Comparison of ENCODE assay signal across 8 cellular contexts in the genomic region with DNA sequence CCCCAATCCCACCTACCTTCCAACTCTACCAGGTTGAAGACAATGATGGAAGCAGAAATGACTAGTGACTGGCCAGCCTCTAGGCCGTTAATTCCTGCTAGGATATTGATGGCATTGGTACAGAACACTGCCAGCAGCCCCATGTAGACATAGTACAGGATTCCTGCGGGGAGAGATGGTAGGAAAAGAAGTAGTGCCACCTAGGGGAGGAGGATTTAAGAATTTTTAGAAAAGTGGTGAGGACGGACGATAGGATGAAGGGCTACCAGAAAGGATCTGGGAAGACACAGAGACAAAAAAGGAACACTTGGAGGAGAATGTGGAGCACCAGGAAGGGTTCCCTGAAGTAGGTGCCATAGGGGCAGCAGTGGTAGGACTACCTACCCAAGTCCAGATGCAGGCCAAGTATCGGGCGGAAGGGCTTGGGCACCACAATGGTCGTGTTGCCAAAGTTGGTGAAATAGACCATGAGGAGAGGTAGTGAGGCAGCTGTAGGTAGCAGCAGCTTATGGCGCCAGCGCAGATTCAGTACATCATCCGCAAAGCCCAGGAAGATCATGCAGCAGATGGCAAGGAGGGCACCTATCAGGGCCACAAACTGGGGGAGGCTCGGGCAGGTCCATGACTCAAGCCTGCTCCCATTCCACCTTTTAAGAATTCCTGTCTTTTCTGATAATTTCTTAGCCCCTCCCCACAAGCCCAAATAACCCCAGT. TPM values are rescaled to one million over a fixed set of nuclear protein-coding genes. Genes with fewer than 3 reads are reported as not detected.
A peak's percentile ranks its signal among the peaks of the same experiment; 100 is the strongest.
DNase-seq lines count a peak whose midpoint lies in the region; ATAC-seq and TF ChIP-seq lines count a peak whose summit lies in the region.

No MANE protein-coding gene starts in this region.

- peaks cover 38% of the 10 kb centered on the region for H3K36me3 Mint-ChIP-seq in activated CD4-positive, alpha-beta T cell treated with anti-CD3 and anti-CD28 coated beads for 36 hours (ENCODE audit: low read depth)
- peaks cover 32% of the 10 kb centered on the region for H3K36me3 Mint-ChIP-seq in activated T-helper 1 cell treated with anti-CD3 and anti-CD28 coated beads, Interleukin-12 subunit alpha, Interleukin-12 subunit beta, Interleukin-2, Interleukin-4 antibody, amounts not matched to agents 30 ng/mL and 10 ng/mL and 1 ng/mL, durations not matched to agents 14 hours and 24 hours and 36 hours (ENCODE audit: low read depth)

- intact Hi-C loops in activated CD4-positive, alpha-beta T cell treated with anti-CD3 and anti-CD28 coated beads for 36 hours (cut with DNase I, micrococcal nuclease): loop anchor here in 1 of 2 experiments (2.0 kb wide), 1 partner anchor 222 kb away; no protein-coding TSS in a partner anchor
- intact Hi-C loops in activated T-helper 1 cell treated with anti-CD3 and anti-CD28 coated beads, Interleukin-12 subunit alpha, Interleukin-12 subunit beta, Interleukin-2, Interleukin-4 antibody, amounts not matched to agents 30 ng/mL and 10 ng/mL and 1 ng/mL, durations not matched to agents 14 hours and 24 hours and 36 hours (cut with micrococcal nuclease): loop anchor here (5.0 kb wide), 1 partner anchor 308 kb away; the partner anchor contains the start of gene DDX6

- H3K27ac ChIP-seq in thoracic aorta: no peak overlapping the region

- H3K4me1 Mint-ChIP-seq in activated CD4-positive, alpha-beta T cell treated with anti-CD3 and anti-CD28 coated beads for 36 hours: peaks cover 48% of the 10 kb centered on the region
- peaks cover 44% of the 10 kb centered on the region for H3K4me1 Mint-ChIP-seq in activated T-helper 1 cell treated with anti-CD3 and anti-CD28 coated beads, Interleukin-12 subunit alpha, Interleukin-12 subunit beta, Interleukin-2, Interleukin-4 antibody, amounts not matched to agents 30 ng/mL and 10 ng/mL and 1 ng/mL, durations not matched to agents 14 hours and 24 hours and 36 hours (ENCODE audit: low read depth)

- DNase-seq in activated CD4-positive, alpha-beta T cell treated with anti-CD3 and anti-CD28 coated beads for 36 hours: no peak
- DNase-seq in activated CD4-positive, alpha-beta T cell treated with anti-CD3 and anti-CD28 coated beads for 48 hours: no peak
- DNase-seq in M059J (ENCODE audit: low read depth): peak; percentile 43
- no peak for DNase-seq in activated T-helper 1 cell treated with anti-CD3 and anti-CD28 coated beads, Interleukin-12 subunit alpha, Interleukin-12 subunit beta, Interleukin-2, Interleukin-4 antibody, amounts not matched to agents 30 ng/mL and 10 ng/mL and 1 ng/mL, durations not matched to agents 14 hours and 24 hours and 36 hours (ENCODE audit: low spot score)
- DNase-seq in iPS-NIHi7 (ENCODE audit: extremely low spot score): peak; percentile 26
- DNase-seq in thoracic aorta (ENCODE audit: low spot score): no peak
- DNase-seq in activated effector memory CD4-positive, alpha-beta T cell treated with anti-CD3 and anti-CD28 coated beads, Interleukin-2, amount 50 U/mL, for 16 hours: no peak

- H3K9me3 ChIP-seq in thoracic aorta: no peaks in the 10 kb centered on the region

- H3K27me3 Mint-ChIP-seq in activated CD4-positive, alpha-beta T cell treated with anti-CD3 and anti-CD28 coated beads for 36 hours: no peaks in the 10 kb centered on the region
- peaks cover 2% of the 10 kb centered on the region for H3K27me3 Mint-ChIP-seq in activated T-helper 1 cell treated with anti-CD3 and anti-CD28 coated beads, Interleukin-12 subunit alpha, Interleukin-12 subunit beta, Interleukin-2, Interleukin-4 antibody, amounts not matched to agents 30 ng/mL and 10 ng/mL and 1 ng/mL, durations not matched to agents 14 hours and 24 hours and 36 hours (ENCODE audit: insufficient read depth)

- peak overlapping the region; percentile 95 for H3K4me3 Mint-ChIP-seq in activated CD4-positive, alpha-beta T cell treated with anti-CD3 and anti-CD28 coated beads for 36 hours
- peak overlapping the region; percentile 91 for H3K4me3 Mint-ChIP-seq in activated T-helper 1 cell treated with anti-CD3 and anti-CD28 coated beads, Interleukin-12 subunit alpha, Interleukin-12 subunit beta, Interleukin-2, Interleukin-4 antibody, amounts not matched to agents 30 ng/mL and 10 ng/mL and 1 ng/mL, durations not matched to agents 14 hours and 24 hours and 36 hours

- H3K36me3 ChIP-seq in thoracic aorta: peaks cover 18% of the 10 kb centered on the region

- POLR2A ChIA-PET in activated CD4-positive, alpha-beta T cell treated with anti-CD3 and anti-CD28 coated beads for 36 hours (lab: Charles Lee): interaction anchor here (0.6 kb wide), 1 partner anchor 15 kb away, joined by 3 read pairs; no protein-coding TSS in a partner anchor

- H3K27me3 ChIP-seq in thoracic aorta (replicated peaks; ENCODE audit: insufficient read depth): no peaks in the 10 kb centered on the region

- H3K4me3 ChIP-seq in thoracic aorta: peak overlapping the region; percentile 89

- ATAC-seq in activated CD4-positive, alpha-beta T cell treated with anti-CD3 and anti-CD28 coated beads for 36 hours: no peak
- no peak for ATAC-seq in thoracic aorta (ENCODE audit: insufficient number of reproducible peaks, low FRiP score, low read depth)
- ATAC-seq in HG03196 (IDR thresholded peaks at IDR 0.05; ENCODE audit: unreplicated experiment): no peak

- H3K4me1 ChIP-seq in thoracic aorta (ENCODE audit: control insufficient read depth in 1 of 2, low read depth in 2 of 2): peaks cover 19 to 32% of the 10 kb centered on the region in 2 donors

- TF ChIP-seq CTCF in thoracic aorta (IDR thresholded peaks at IDR 0.05): no peak

- no peaks in the 10 kb centered on the region for H3K9me3 Mint-ChIP-seq in activated CD4-positive, alpha-beta T cell treated with anti-CD3 and anti-CD28 coated beads for 36 hours (ENCODE audit: low read depth)
- no peaks in the 10 kb centered on the region for H3K9me3 Mint-ChIP-seq in activated T-helper 1 cell treated with anti-CD3 and anti-CD28 coated beads, Interleukin-12 subunit alpha, Interleukin-12 subunit beta, Interleukin-2, Interleukin-4 antibody, amounts not matched to agents 30 ng/mL and 10 ng/mL and 1 ng/mL, durations not matched to agents 14 hours and 24 hours and 36 hours

- CTCF ChIA-PET in activated CD4-positive, alpha-beta T cell treated with anti-CD3 and anti-CD28 coated beads for 36 hours (lab: Charles Lee): interaction anchor here (0.8 to 3.7 kb wide), 5 partner anchors 9 to 33 kb away, joined by 3 to 20 read pairs (median 8); partner anchors contain the start of genes HMBS and VPS11

- peak overlapping the region; percentile 100 for H3K27ac Mint-ChIP-seq in activated CD4-positive, alpha-beta T cell treated with anti-CD3 and anti-CD28 coated beads for 36 hours
- H3K27ac Mint-ChIP-seq in activated T-helper 1 cell treated with anti-CD3 and anti-CD28 coated beads, Interleukin-12 subunit alpha, Interleukin-12 subunit beta, Interleukin-2, Interleukin-4 antibody, amounts not matched to agents 30 ng/mL and 10 ng/mL and 1 ng/mL, durations not matched to agents 14 hours and 24 hours and 36 hours: peak overlapping the region; percentile 95

RNA-seq across cellular contexts. Expression of gene DPAGT1, which starts 1.2 kb away (rescaled TPM):
- total RNA-seq in activated CD4-positive, alpha-beta T cell treated with anti-CD3 and anti-CD28 coated beads for 36 hours: 10 to 100 TPM; 57.8 to 73.5 TPM
- total RNA-seq in M059J (2014; rRNA removed; shearing (Covaris generic)): 42.1 and 50.9 TPM in 2 replicates
- total RNA-seq in activated T-helper 1 cell treated with anti-CD3 and anti-CD28 coated beads, Interleukin-12 subunit alpha, Interleukin-12 subunit beta, Interleukin-2, Interleukin-4 antibody, amounts not matched to agents 30 ng/mL and 10 ng/mL and 1 ng/mL, durations not matched to agents 14 hours and 24 hours and 36 hours: 81.8 and 84.4 TPM in 2 replicates
- 10 to 100 TPM; 21.4 to 44.3 TPM for total RNA-seq in thoracic aorta

RNA-seq across cellular contexts. Expression of gene C2CD2L, which starts 6.7 kb away (rescaled TPM):
- total RNA-seq in activated CD4-positive, alpha-beta T cell treated with anti-CD3 and anti-CD28 coated beads for 36 hours: 10 to 100 TPM; 15.9 to 16.3 TPM
- total RNA-seq in M059J (2014; rRNA removed; shearing (Covaris generic)): 7.1 and 10.3 TPM in 2 replicates
- total RNA-seq in activated T-helper 1 cell treated with anti-CD3 and anti-CD28 coated beads, Interleukin-12 subunit alpha, Interleukin-12 subunit beta, Interleukin-2, Interleukin-4 antibody, amounts not matched to agents 30 ng/mL and 10 ng/mL and 1 ng/mL, durations not matched to agents 14 hours and 24 hours and 36 hours: 35.7 and 38.2 TPM in 2 replicates
- 10 to 100 TPM; 10.0 to 13.4 TPM for total RNA-seq in thoracic aorta

RNA-seq across cellular contexts. Expression of gene HMBS, which starts 15.7 kb away (rescaled TPM):
- total RNA-seq in activated CD4-positive, alpha-beta T cell treated with anti-CD3 and anti-CD28 coated beads for 36 hours: 10 to 100 TPM; 39.8 to 41.8 TPM
- 17.2 and 18.5 TPM in 2 replicates for total RNA-seq in M059J (2014; rRNA removed; shearing (Covaris generic))
- total RNA-seq in activated T-helper 1 cell treated with anti-CD3 and anti-CD28 coated beads, Interleukin-12 subunit alpha, Interleukin-12 subunit beta, Interleukin-2, Interleukin-4 antibody, amounts not matched to agents 30 ng/mL and 10 ng/mL and 1 ng/mL, durations not matched to agents 14 hours and 24 hours and 36 hours: 55.0 and 55.6 TPM in 2 replicates
- 10 to 100 TPM in 1 of 2 donors, 1 to 10 TPM in 1; 5.7 to 27.2 TPM for total RNA-seq in thoracic aorta

RNA-seq across cellular contexts. Expression of gene HINFP, which starts 21.0 kb away (rescaled TPM):
- 10 to 100 TPM; 24.0 to 27.2 TPM for total RNA-seq in activated CD4-positive, alpha-beta T cell treated with anti-CD3 and anti-CD28 coated beads for 36 hours
- 10.8 and 20.1 TPM in 2 replicates for total RNA-seq in M059J (2014; rRNA removed; shearing (Covaris generic))
- total RNA-seq in activated T-helper 1 cell treated with anti-CD3 and anti-CD28 coated beads, Interleukin-12 subunit alpha, Interleukin-12 subunit beta, Interleukin-2, Interleukin-4 antibody, amounts not matched to agents 30 ng/mL and 10 ng/mL and 1 ng/mL, durations not matched to agents 14 hours and 24 hours and 36 hours: 31.2 and 35.2 TPM in 2 replicates
- 10 to 100 TPM; 13.4 to 34.7 TPM for total RNA-seq in thoracic aorta

RNA-seq across cellular contexts. Expression of gene VPS11, which starts 32.8 kb away (rescaled TPM):
- total RNA-seq in activated CD4-positive, alpha-beta T cell treated with anti-CD3 and anti-CD28 coated beads for 36 hours: 10 to 100 TPM; 20.5 to 25.4 TPM
- 18.9 and 20.9 TPM in 2 replicates for total RNA-seq in M059J (2014; rRNA removed; shearing (Covaris generic))
- 23.5 and 24.0 TPM in 2 replicates for total RNA-seq in activated T-helper 1 cell treated with anti-CD3 and anti-CD28 coated beads, Interleukin-12 subunit alpha, Interleukin-12 subunit beta, Interleukin-2, Interleukin-4 antibody, amounts not matched to agents 30 ng/mL and 10 ng/mL and 1 ng/mL, durations not matched to agents 14 hours and 24 hours and 36 hours
- total RNA-seq in thoracic aorta: 10 to 100 TPM; 32.0 to 35.3 TPM

Comparison
In these comparisons a context has a peak if more than half of its experiments do, and no peak if none do; other contexts are left out.
1. DNase-seq: peak in M059J (single experiment) and iPS-NIHi7 (single experiment); none in activated CD4-positive, alpha-beta T cell treated with anti-CD3 and anti-CD28 coated beads for 36 hours (single experiment), activated CD4-positive, alpha-beta T cell treated with anti-CD3 and anti-CD28 coated beads for 48 hours (single experiment), activated T-helper 1 cell treated with anti-CD3 and anti-CD28 coated beads, Interleukin-12 subunit alpha, Interleukin-12 subunit beta, Interleukin-2, Interleukin-4 antibody, amounts not matched to agents 30 ng/mL and 10 ng/mL and 1 ng/mL, durations not matched to agents 14 hours and 24 hours and 36 hours (single experiment), thoracic aorta (single experiment) and activated effector memory CD4-positive, alpha-beta T cell treated with anti-CD3 and anti-CD28 coated beads, Interleukin-2, amount 50 U/mL, for 16 hours (single experiment).